Comparison of ENCODE assay signal across 26 cellular contexts in genomic region chr9:134980516-134980915, GRCh38.
"Had no signal": no experiment of that assay in that cellular context is flagged by ENCODE, and none has a peak within 500 bp of the region (broad histone marks: within the 10 kb centered on the region; RNA-seq: fewer than 3 reads in every experiment).

No MANE protein-coding gene starts in this region.

- H3K4me1 ChIP-seq: adrenal gland, body of pancreas, SJSA1 had no signal

- H3K9me3 Mint-ChIP-seq: activated B cell treated with CpG ODN at 0.5 μM for 24 hours; activated CD4-positive, alpha-beta T cell treated with anti-CD3 and anti-CD28 coated beads, Interleukin-2, amount 10 ng/mL, durations not matched to agents 24 days and 14 days; activated naive CD8-positive, alpha-beta T cell treated with anti-CD3 and anti-CD28 coated beads, Interleukin-2, amount 10 ng/mL, durations not matched to agents 7 days and 5 days; activated T-helper 1 cell treated with anti-CD3 and anti-CD28 coated beads, Interleukin-12 subunit alpha, Interleukin-12 subunit beta, Interleukin-2, Interleukin-4 antibody, amounts not matched to agents 30 ng/mL and 10 ng/mL and 1 ng/mL, durations not matched to agents 14 hours and 24 hours and 36 hours; central memory CD8-positive, alpha-beta T cell; T-helper 1 cell treated with Interleukin-12 subunit alpha and Interleukin-12 subunit beta and Interleukin-4 antibody, amounts not matched to agents 30 μg/mL and 1 μg/mL, for 36 hours had no signal

- H3K27ac ChIP-seq: adrenal gland, body of pancreas, SJSA1 had no signal

- H3K27ac Mint-ChIP-seq: activated B cell treated with CpG ODN at 0.5 μM for 24 hours; activated CD4-positive, alpha-beta T cell treated with anti-CD3 and anti-CD28 coated beads, Interleukin-2, amount 10 ng/mL, durations not matched to agents 24 days and 14 days; activated CD8-positive, alpha-beta memory T cell treated with anti-CD3 and anti-CD28 coated beads, Interleukin-2, amount 10 ng/mL, durations not matched to agents 7 days and 5 days; activated naive CD8-positive, alpha-beta T cell treated with anti-CD3 and anti-CD28 coated beads, Interleukin-2, amount 10 ng/mL, durations not matched to agents 7 days and 5 days; activated T-cell treated with anti-CD3 and anti-CD28 coated beads, Interleukin-2, amount 50 U/mL, for 24 hours; activated T-helper 1 cell treated with anti-CD3 and anti-CD28 coated beads, Interleukin-12 subunit alpha, Interleukin-12 subunit beta, Interleukin-2, Interleukin-4 antibody, amounts not matched to agents 30 ng/mL and 10 ng/mL and 1 ng/mL, durations not matched to agents 14 hours and 24 hours and 36 hours; T-helper 1 cell treated with Interleukin-12 subunit alpha and Interleukin-12 subunit beta and Interleukin-4 antibody, amounts not matched to agents 30 μg/mL and 1 μg/mL, for 36 hours had no signal

- H3K27me3 ChIP-seq: adrenal gland, body of pancreas had no signal

- H3K36me3 Mint-ChIP-seq: activated CD8-positive, alpha-beta memory T cell treated with anti-CD3 and anti-CD28 coated beads, Interleukin-2, amount 10 ng/mL, durations not matched to agents 7 days and 5 days; activated naive CD8-positive, alpha-beta T cell treated with anti-CD3 and anti-CD28 coated beads, Interleukin-2, amount 10 ng/mL, durations not matched to agents 7 days and 5 days had no signal

- H3K9me3 ChIP-seq: adrenal gland, body of pancreas, SJSA1 had no signal

- H3K36me3 ChIP-seq: adrenal gland, SJSA1 had no signal

- H3K27me3 Mint-ChIP-seq: activated CD4-positive, alpha-beta T cell treated with anti-CD3 and anti-CD28 coated beads, Interleukin-2, amount 10 ng/mL, durations not matched to agents 24 days and 14 days; activated CD8-positive, alpha-beta memory T cell treated with anti-CD3 and anti-CD28 coated beads, Interleukin-2, amount 10 ng/mL, durations not matched to agents 7 days and 5 days; central memory CD8-positive, alpha-beta T cell had no signal

- H3K4me1 Mint-ChIP-seq: activated B cell treated with CpG ODN at 0.5 μM for 24 hours; activated CD4-positive, alpha-beta T cell treated with anti-CD3 and anti-CD28 coated beads, Interleukin-2, amount 10 ng/mL, durations not matched to agents 24 days and 14 days; activated CD8-positive, alpha-beta memory T cell treated with anti-CD3 and anti-CD28 coated beads, Interleukin-2, amount 10 ng/mL, durations not matched to agents 7 days and 5 days; central memory CD8-positive, alpha-beta T cell had no signal

- H3K4me3 Mint-ChIP-seq: activated B cell treated with CpG ODN at 0.5 μM for 24 hours; activated CD4-positive, alpha-beta T cell treated with anti-CD3 and anti-CD28 coated beads, Interleukin-2, amount 10 ng/mL, durations not matched to agents 24 days and 14 days; activated CD8-positive, alpha-beta memory T cell treated with anti-CD3 and anti-CD28 coated beads, Interleukin-2, amount 10 ng/mL, durations not matched to agents 7 days and 5 days; activated naive CD8-positive, alpha-beta T cell treated with anti-CD3 and anti-CD28 coated beads, Interleukin-2, amount 10 ng/mL, durations not matched to agents 7 days and 5 days; activated T-cell treated with anti-CD3 and anti-CD28 coated beads, Interleukin-2, amount 50 U/mL, for 24 hours; activated T-helper 1 cell treated with anti-CD3 and anti-CD28 coated beads, Interleukin-12 subunit alpha, Interleukin-12 subunit beta, Interleukin-2, Interleukin-4 antibody, amounts not matched to agents 30 ng/mL and 10 ng/mL and 1 ng/mL, durations not matched to agents 14 hours and 24 hours and 36 hours; central memory CD8-positive, alpha-beta T cell; T-helper 1 cell treated with Interleukin-12 subunit alpha and Interleukin-12 subunit beta and Interleukin-4 antibody, amounts not matched to agents 30 μg/mL and 1 μg/mL, for 36 hours had no signal

- H3K4me3 ChIP-seq: adrenal gland, body of pancreas, SJSA1 had no signal

- ATAC-seq: activated CD8-positive, alpha-beta memory T cell treated with anti-CD3 and anti-CD28 coated beads, Interleukin-2, amount 10 ng/mL, durations not matched to agents 7 days and 5 days; body of pancreas; SK-N-SH treated with all-trans-retinoic acid at 6 μM for 48 hours had no signal

- DNase-seq: activated B cell treated with CpG ODN at 0.5 μM for 24 hours; activated CD4-positive, alpha-beta T cell treated with anti-CD3 and anti-CD28 coated beads for 1 hour; activated CD4-positive, alpha-beta T cell treated with anti-CD3 and anti-CD28 coated beads, Interleukin-2, amount 10 ng/mL, durations not matched to agents 24 days and 14 days; activated CD4-positive, alpha-beta T cell treated with anti-CD3 and anti-CD28 coated beads, Interleukin-2, amount 50 U/mL, for 48 hours; activated CD8-positive, alpha-beta memory T cell treated with anti-CD3 and anti-CD28 coated beads, Interleukin-2, amount 10 ng/mL, durations not matched to agents 7 days and 5 days; activated gamma-delta T cell treated with Interleukin-2 at 50 U/mL for 16 hours; activated naive CD4-positive, alpha-beta T cell treated with anti-CD3 and anti-CD28 coated beads, Interleukin-2, amount 50 U/mL, for 16 hours; activated naive CD8-positive, alpha-beta T cell treated with anti-CD3 and anti-CD28 coated beads, Interleukin-2, amount 10 ng/mL, durations not matched to agents 7 days and 5 days; activated T-cell treated with anti-CD3 and anti-CD28 coated beads, Interleukin-2, amount 50 U/mL, for 24 hours; adrenal gland; anterior cingulate cortex; body of pancreas; Kasumi-1; KBM-7; NCI-H1105 treated with DMSO at 0.1 percent for 48 hours; NCI-H1436 treated with DMSO at 0.1 percent for 48 hours; NCI-H187; NCI-H2081 treated with DMSO at 0.1 percent for 48 hours; NCI-H446; SHP77; T-helper 9 cell had no signal
